12 cellular contexts compared by ENCODE assay signal in genomic region chr2:84493494-84493893, GRCh38. TPM values are rescaled to one million over a fixed set of nuclear protein-coding genes. Genes with fewer than 3 reads are reported as not detected.
DNase-seq lines count a peak whose midpoint lies in the region; ATAC-seq, FAIRE-seq and TF ChIP-seq lines count a peak whose summit lies in the region.
"Had no signal": no experiment of that assay in that cellular context is flagged by ENCODE, and none has a peak within 500 bp of the region (broad histone marks: within the 10 kb centered on the region; RNA-seq: fewer than 3 reads in every experiment).

No MANE protein-coding gene starts in this region.

- 88% methylated on average over 5 of the region's 5 CpGs; no CpG with 5 or more reads in 1 of the 2 experiments for WGBS in H1 (ENCODE audit: extremely low coverage in 1 of 2, insufficient coverage in 1 of 2, insufficient read length in 1 of 2, insufficient replicate concordance in 2 of 2, low coverage in 1 of 2, low lambda C conversion rate in 2 of 2, missing lambda C conversion rate in 1 of 2), 2 experiments

- no peak overlapping the region for H3K14ac ChIP-seq in H1 (ENCODE audit: insufficient read length)

- no peak overlapping the region for H2BK20ac ChIP-seq in H1 (ENCODE audit: low read length)

- H2BK15ac ChIP-seq in H1 (ENCODE audit: low read length), result no peak overlapping the region

- H4K8ac ChIP-seq in H1 (ENCODE audit: extremely low read depth, insufficient read depth, low read length), result no peak overlapping the region

- H3K4me3 ChIP-seq in PC-9 (no peak overlapping the region), H1 (ENCODE audit: extremely low read depth in 1 of 4, insufficient read depth in 2 of 4, low read depth in 3 of 4, low read length in 4 of 4) (no peak overlapping the region)

- H3K56ac ChIP-seq in H1 (replicated peaks; ENCODE audit: insufficient read length, low read depth, low read length), result no peak overlapping the region

- H2BK12ac ChIP-seq in H1 (ENCODE audit: low read depth, low read length), result no peak overlapping the region

- 0 out of 2 replicates have a peak overlapping the region, but pooled peaks have one; percentile 4 for H2AFZ ChIP-seq in PC-9
- no peak overlapping the region for H2AFZ ChIP-seq in H1 (ENCODE audit: low read length)

- no peaks in the 10 kb centered on the region for H3K79me1 ChIP-seq in H1 (ENCODE audit: low read depth, low read length)

- intact Hi-C loops in PC-9 (cut with micrococcal nuclease; ENCODE audit: unreplicated experiment), result loop anchor here (10.0 kb wide), 1 partner anchor 141 kb away; no protein-coding TSS in a partner anchor

- no peak for FAIRE-seq in H1 (lab: Jason Lieb, UNC)

- no peak for TF ChIP-seq RAD21 in H1 (IDR thresholded peaks at IDR 0.05 in 1 of 2, conservative IDR thresholded peaks at IDR 0.05 in 1 of 2; ENCODE audit: low read depth in 2 of 2, low read length in 2 of 2)

- H3K27me3 ChIP-seq in PC-9 (ENCODE audit: insufficient read depth, low read depth), result no peaks in the 10 kb centered on the region
- H3K27me3 ChIP-seq in H1 (replicated peaks in 1 of 4; ENCODE audit: control insufficient read depth in 3 of 4, extremely low read depth in 1 of 4, insufficient read depth in 3 of 4, low read length in 3 of 4), result no peaks in the 10 kb centered on the region; a peak in 1 of 7 replicates

- H3K36me3 ChIP-seq in PC-9 (ENCODE audit: low read depth) (no peaks in the 10 kb centered on the region), H1 (ENCODE audit: control insufficient read depth in 2 of 4, insufficient read depth in 4 of 4, low read length in 3 of 4) (no peaks in the 10 kb centered on the region)

- H2BK120ac ChIP-seq in H1 (replicated peaks; ENCODE audit: low read depth, low read length), result no peak overlapping the region

- H4K20me1 ChIP-seq in PC-9 (ENCODE audit: insufficient read depth), result no peaks in the 10 kb centered on the region
- no peaks in the 10 kb centered on the region for H4K20me1 ChIP-seq in H1 (replicated peaks in 1 of 2; ENCODE audit: control insufficient read depth in 1 of 2, insufficient read depth in 2 of 2, low read length in 2 of 2)

- H3K9me2 ChIP-seq in PC-9 (ENCODE audit: insufficient read depth), result no peaks in the 10 kb centered on the region

- H3F3A ChIP-seq in PC-9 (ENCODE audit: insufficient read depth, low read depth), result no peaks in the 10 kb centered on the region

- no peak for TF ChIP-seq EP300 in H1 (IDR thresholded peaks at IDR 0.05; ENCODE audit: borderline replicate concordance in 1 of 2, low read depth in 2 of 2, low read length in 2 of 2)

- no peak overlapping the region for H2BK5ac ChIP-seq in H1 (ENCODE audit: low read depth, low read length)

- ATAC-seq in GM18505 (IDR thresholded peaks at IDR 0.05; ENCODE audit: unreplicated experiment), result no peak
- ATAC-seq: right cardiac atrium, WTC11 had no signal

- H3K4me1 ChIP-seq in PC-9 (replicated peaks; ENCODE audit: insufficient read depth) (no peaks in the 10 kb centered on the region), H1 (replicated peaks in 1 of 4; ENCODE audit: control insufficient read depth in 3 of 4, insufficient read depth in 4 of 4, low read length in 3 of 4) (no peaks in the 10 kb centered on the region)

- H3K18ac ChIP-seq in H1 (ENCODE audit: extremely low read depth, low read length), result no peak overlapping the region

- H3K9me3 ChIP-seq in PC-9 (ENCODE audit: insufficient read depth, low read depth) (no peaks in the 10 kb centered on the region), H1 (ENCODE audit: insufficient read depth in 2 of 2, low read depth in 1 of 2, low read length in 1 of 2) (no peaks in the 10 kb centered on the region)

- H3K79me2 ChIP-seq in PC-9 (ENCODE audit: low read depth) (no peaks in the 10 kb centered on the region), H1 (ENCODE audit: control insufficient read depth in 1 of 2, insufficient read depth in 2 of 2, low read length in 2 of 2) (no peaks in the 10 kb centered on the region)

- H3K9ac ChIP-seq in H1 (replicated peaks in 1 of 4; ENCODE audit: extremely low read depth in 1 of 4, low read depth in 3 of 4, low read length in 3 of 4), result no peak overlapping the region

- CTCF ChIA-PET in PC-9 (lab: Charles Lee), result no interaction called here
- CTCF ChIA-PET in H1 (lab: Charles Lee; ENCODE audit: partially characterized antibody), result interaction anchor here (0.7 to 2.1 kb wide), 7 partner anchors 21 to 433 kb away, joined by 3 to 4 read pairs (median 3); no protein-coding TSS in a partner anchor

- H4K5ac ChIP-seq in H1 (ENCODE audit: insufficient read length, low read depth, low read length), result no peak overlapping the region

- no peak for TF ChIP-seq POLR2A in H1 (IDR thresholded peaks at IDR 0.05; ENCODE audit: control extremely low read depth in 1 of 2, low read depth in 2 of 2, low read length in 2 of 2)
- TF ChIP-seq POLR2A in GM18505 (IDR thresholded peaks at IDR 0.05; ENCODE audit: borderline replicate concordance, extremely low read depth, insufficient read depth, insufficient read length), result no peak

- H2AK5ac ChIP-seq in H1 (ENCODE audit: low read depth, low read length), result no peak overlapping the region

- no peak overlapping the region for H3K4ac ChIP-seq in H1 (replicated peaks; ENCODE audit: insufficient read length, low read depth, low read length)

- H4K91ac ChIP-seq in H1 (replicated peaks; ENCODE audit: insufficient read length, low read length), result no peak overlapping the region

- TF ChIP-seq CTCF in PC-9 (conservative IDR thresholded peaks at IDR 0.05) (no peak), H1 (IDR thresholded peaks at IDR 0.05; ENCODE audit: control extremely low read depth in 1 of 3, insufficient read depth in 1 of 3, low read depth in 1 of 3, low read length in 3 of 3) (no peak)

- H3K23ac ChIP-seq in H1 (ENCODE audit: insufficient read length), result no peak overlapping the region

- POLR2A ChIA-PET in PC-9 (lab: Charles Lee; ENCODE audit: unreplicated experiment) (no interaction called here), H1 (lab: Charles Lee; ENCODE audit: partially characterized antibody) (no interaction called here)

- DNase-seq in EH (ENCODE audit: low read depth), result peak; percentile 97
- DNase-seq in PC-9, result no peak
- no peak for DNase-seq in H1 (ENCODE audit: low read depth in 1 of 2, low spot score in 2 of 2)
- DNase-seq in non-pigmented ciliary epithelial cell (ENCODE audit: low read depth), result peak; percentile 88
- no peak for DNase-seq in NAMALWA (ENCODE audit: low spot score)
- no peak for DNase-seq in NCI-H2081 treated with DMSO at 0.1 percent for 48 hours (lab: John Stamatoyannopoulos, UW)
- DNase-seq in mesenteric fat pad (ENCODE audit: low spot score), result no peak
- DNase-seq: NCI-H1417 treated with DMSO at 0.1 percent for 48 hours, right cardiac atrium, SHP77 treated with DMSO at 0.1 percent for 48 hours had no signal

- no peaks in the 10 kb centered on the region for H3K23me2 ChIP-seq in H1 (ENCODE audit: low read depth, low read length)

- BruUV-seq in PC-9 (replicated peaks; lab: Mats Ljungman, UMichigan), result no TSS peak

- no peak overlapping the region for H3K4me2 ChIP-seq in PC-9
- H3K4me2 ChIP-seq in H1 (ENCODE audit: insufficient read depth in 1 of 2, low read depth in 2 of 2, low read length in 2 of 2), result no peak overlapping the region

- no peak overlapping the region for H3K27ac ChIP-seq in PC-9
- no peak overlapping the region for H3K27ac ChIP-seq in H1 (ENCODE audit: low read depth, low read length)

TF ChIP-seq in H1, 55 proteins besides CTCF, POLR2A, EP300 and RAD21:
- TF ChIP-seq ATF3 (IDR thresholded peaks at IDR 0.05; ENCODE audit: insufficient read depth, low read depth, low read length) (no peak), TEAD4 (IDR thresholded peaks at IDR 0.05; ENCODE audit: low read depth, low read length) (0 out of 2 replicates have a peak, but pooled peaks have one; percentile 3)

RNA-seq across cellular contexts. Expression of gene DNAH6, which starts 22.8 kb away (rescaled TPM):
- total RNA-seq in PC-9 (2021), result not detected in 2 replicates
- 0.31 and 0.43 TPM in 2 replicates for total RNA-seq in H1 (2021; fragmentation: NEBNext Ultra II Directional; extraction: Animal tissue kit (Norgen Biotek cat#: 25700))
- polyA plus RNA-seq in H1 (2011; rRNA removed), result 0.05 and 0.06 TPM in 2 replicates
- 0.12 TPM for polyA plus RNA-seq in H1 (2011; cell fraction: cytosol; rRNA removed)
- polyA plus RNA-seq in H1 (2011; cell fraction: nucleus; rRNA removed), result 0.06 TPM
- polyA plus RNA-seq in H1 (2012, experiment 1 of 2), result 0.01 to 0.12 TPM (median 0.03 TPM) in 4 replicates
- polyA plus RNA-seq in H1 (2012, experiment 2 of 2), result not detected
- 0.02 TPM for polyA plus RNA-seq in H1 (2013, experiment 1 of 2)
- polyA plus RNA-seq in H1 (2013, experiment 2 of 2), result 0.13 TPM
- 0.34 and 0.35 TPM in 2 replicates for polyA minus RNA-seq in H1 (2011; rRNA and poly(A)+ RNA removed)
- not detected for polyA minus RNA-seq in H1 (2011; cell fraction: cytosol; rRNA and poly(A)+ RNA removed)
- polyA minus RNA-seq in H1 (2011; cell fraction: nucleus; rRNA and poly(A)+ RNA removed), result 0.80 TPM
- 0.77 TPM for total RNA-seq in mesenteric fat pad

RNA-seq across cellular contexts. Expression of gene SUCLG1, which starts 34.4 kb away (rescaled TPM):
- total RNA-seq in PC-9 (2021), result 42.1 and 59.5 TPM in 2 replicates
- 36.9 and 40.0 TPM in 2 replicates for total RNA-seq in H1 (2021; fragmentation: NEBNext Ultra II Directional; extraction: Animal tissue kit (Norgen Biotek cat#: 25700))
- polyA plus RNA-seq in H1 (2011; rRNA removed), result 14.6 and 19.9 TPM in 2 replicates
- 25.4 TPM for polyA plus RNA-seq in H1 (2011; cell fraction: cytosol; rRNA removed)
- 14.1 TPM for polyA plus RNA-seq in H1 (2011; cell fraction: nucleus; rRNA removed)
- 33.0 to 36.2 TPM (median 34.7 TPM) in 4 replicates for polyA plus RNA-seq in H1 (2012, experiment 1 of 2)
- 19.8 TPM for polyA plus RNA-seq in H1 (2012, experiment 2 of 2)
- 37.2 TPM for polyA plus RNA-seq in H1 (2013, experiment 1 of 2)
- polyA plus RNA-seq in H1 (2013, experiment 2 of 2), result 38.3 TPM
- polyA minus RNA-seq in H1 (2011; rRNA and poly(A)+ RNA removed), result 11.1 and 15.5 TPM in 2 replicates
- polyA minus RNA-seq in H1 (2011; cell fraction: cytosol; rRNA and poly(A)+ RNA removed), result 27.6 TPM
- 17.2 TPM for polyA minus RNA-seq in H1 (2011; cell fraction: nucleus; rRNA and poly(A)+ RNA removed)
- 91.1 TPM for total RNA-seq in mesenteric fat pad

Comparison
In these comparisons a context has a peak if more than half of its experiments do, and no peak if none do; other contexts are left out.
1. DNase-seq: peak in EH (single experiment) and non-pigmented ciliary epithelial cell (single experiment); none in PC-9 (0 of 2), H1 (0 of 2), NAMALWA (single experiment), NCI-H2081 treated with DMSO at 0.1 percent for 48 hours (single experiment) and mesenteric fat pad (single experiment).